Comparison of ENCODE assay signal across 15 cellular contexts in genomic region chr3:140843656-140844055, GRCh38.
DNase-seq lines count a peak whose midpoint lies in the region; ATAC-seq and TF ChIP-seq lines count a peak whose summit lies in the region.
"Had no signal": no experiment of that assay in that cellular context is flagged by ENCODE, and none has a peak within 500 bp of the region (broad histone marks: within the 10 kb centered on the region; RNA-seq: fewer than 3 reads in every experiment).

No MANE protein-coding gene starts in this region.

- H3K27me3 ChIP-seq in Karpas-422 (ENCODE audit: low read length), result no peaks in the 10 kb centered on the region

- H3K9me3 Mint-ChIP-seq in stimulated activated memory B cell treated with anti-CD40 and anti-IgM and Interleukin-4, amounts not matched to agents 10 μg/mL and 1 μg/mL and 100 μg/mL, for 72 hours, result no peaks in the 10 kb centered on the region
- H3K9me3 Mint-ChIP-seq in chondrocyte (ENCODE audit: low read depth), result no peaks in the 10 kb centered on the region
- H3K9me3 Mint-ChIP-seq: activated CD8-positive, alpha-beta T cell treated with anti-CD3 and anti-CD28 coated beads for 36 hours; neural crest cell; stimulated activated naive CD8-positive, alpha-beta T cell treated with anti-CD3 and anti-CD28 coated beads, Interleukin-15, Interleukin-2, amounts not matched to agents 100 ng/mL and 50 ng/mL, for 24 hours had no signal

- ATAC-seq in HG02642 (IDR thresholded peaks at IDR 0.05; ENCODE audit: poor library complexity, unreplicated experiment) (peak; percentile 19), omental fat pad (ENCODE audit: low FRiP score) (no peak)
- ATAC-seq in stimulated activated memory B cell treated with anti-CD40 and anti-IgM and Interleukin-4, amounts not matched to agents 10 μg/mL and 1 μg/mL and 100 μg/mL, for 72 hours, result no peak
- ATAC-seq: activated CD8-positive, alpha-beta T cell treated with anti-CD3 and anti-CD28 coated beads for 36 hours had no signal

- H3K27ac ChIP-seq in Karpas-422 (ENCODE audit: low read length), result peak overlapping the region; percentile 94
- H3K27ac ChIP-seq: 22Rv1, cardiac muscle cell had no signal

- TF ChIP-seq CTCF in omental fat pad (IDR thresholded peaks at IDR 0.05) (no peak), chondrocyte (IDR thresholded peaks at IDR 0.05) (no peak)

- peaks cover 62% of the 10 kb centered on the region for H3K4me1 ChIP-seq in Karpas-422 (ENCODE audit: low read length)

- H3K4me3 Mint-ChIP-seq in stimulated activated memory B cell treated with anti-CD40 and anti-IgM and Interleukin-4, amounts not matched to agents 10 μg/mL and 1 μg/mL and 100 μg/mL, for 72 hours, result no peak overlapping the region
- no peak overlapping the region for H3K4me3 Mint-ChIP-seq in chondrocyte (ENCODE audit: unreplicated experiment)
- H3K4me3 Mint-ChIP-seq: activated CD8-positive, alpha-beta T cell treated with anti-CD3 and anti-CD28 coated beads for 36 hours; neural crest cell; stimulated activated naive CD8-positive, alpha-beta T cell treated with anti-CD3 and anti-CD28 coated beads, Interleukin-15, Interleukin-2, amounts not matched to agents 100 ng/mL and 50 ng/mL, for 24 hours had no signal

- H3K36me3 ChIP-seq in Karpas-422 (ENCODE audit: insufficient read depth, low read length), result no peaks in the 10 kb centered on the region
- H3K36me3 ChIP-seq: cardiac muscle cell had no signal

- H3K4me1 Mint-ChIP-seq in stimulated activated memory B cell treated with anti-CD40 and anti-IgM and Interleukin-4, amounts not matched to agents 10 μg/mL and 1 μg/mL and 100 μg/mL, for 72 hours, result peaks cover 26% of the 10 kb centered on the region
- peaks cover 10% of the 10 kb centered on the region for H3K4me1 Mint-ChIP-seq in chondrocyte (ENCODE audit: low read depth)

- no peaks in the 10 kb centered on the region for H3K27me3 Mint-ChIP-seq in stimulated activated memory B cell treated with anti-CD40 and anti-IgM and Interleukin-4, amounts not matched to agents 10 μg/mL and 1 μg/mL and 100 μg/mL, for 72 hours
- peaks cover 25% of the 10 kb centered on the region for H3K27me3 Mint-ChIP-seq in chondrocyte (ENCODE audit: low read depth)
- H3K27me3 Mint-ChIP-seq: activated CD8-positive, alpha-beta T cell treated with anti-CD3 and anti-CD28 coated beads for 36 hours had no signal

- H3K9ac ChIP-seq in Karpas-422 (ENCODE audit: low read length), result peak overlapping the region; percentile 58

- peak overlapping the region; percentile 88; the same call in 1 of the 2 replicates for H2AFZ ChIP-seq in Karpas-422 (ENCODE audit: low read length)

- H3K27ac Mint-ChIP-seq in stimulated activated memory B cell treated with anti-CD40 and anti-IgM and Interleukin-4, amounts not matched to agents 10 μg/mL and 1 μg/mL and 100 μg/mL, for 72 hours, result peak overlapping the region; percentile 60
- no peak overlapping the region for H3K27ac Mint-ChIP-seq in chondrocyte (ENCODE audit: unreplicated experiment)
- H3K27ac Mint-ChIP-seq: activated CD8-positive, alpha-beta T cell treated with anti-CD3 and anti-CD28 coated beads for 36 hours; stimulated activated naive CD8-positive, alpha-beta T cell treated with anti-CD3 and anti-CD28 coated beads, Interleukin-15, Interleukin-2, amounts not matched to agents 100 ng/mL and 50 ng/mL, for 24 hours had no signal

- no peaks in the 10 kb centered on the region for H3K79me2 ChIP-seq in Karpas-422 (ENCODE audit: low read length)

- H3K4me2 ChIP-seq in Karpas-422 (ENCODE audit: low read depth, low read length, poor library complexity, severe bottlenecking), result peak overlapping the region; percentile 74

- H4K20me1 ChIP-seq in Karpas-422 (ENCODE audit: insufficient read depth, low read depth, low read length), result no peaks in the 10 kb centered on the region

- H3K36me3 Mint-ChIP-seq in stimulated activated memory B cell treated with anti-CD40 and anti-IgM and Interleukin-4, amounts not matched to agents 10 μg/mL and 1 μg/mL and 100 μg/mL, for 72 hours, result no peaks in the 10 kb centered on the region
- no peaks in the 10 kb centered on the region for H3K36me3 Mint-ChIP-seq in chondrocyte (ENCODE audit: low read depth)

- DNase-seq in NCI-H146 (lab: John Stamatoyannopoulos, UW) (peak; percentile 28), NCI-H146 treated with DMSO at 0.1 percent for 48 hours (lab: John Stamatoyannopoulos, UW; ENCODE audit: unreplicated experiment) (no peak), Karpas-422 (peak; percentile 75), omental fat pad (ENCODE audit: low spot score) (no peak), chondrocyte (ENCODE audit: low spot score) (no peak), NCI-H524 treated with DMSO at 0.1 percent for 48 hours (lab: John Stamatoyannopoulos, UW) (no peak)
- DNase-seq: activated CD8-positive, alpha-beta T cell treated with anti-CD3 and anti-CD28 coated beads for 36 hours; NCI-H1930; NCI-H526 had no signal

- no peaks in the 10 kb centered on the region for H3K9me2 ChIP-seq in Karpas-422 (replicated peaks; ENCODE audit: insufficient read depth, low read length)

- peak overlapping the region; percentile 55 for H3K4me3 ChIP-seq in Karpas-422 (ENCODE audit: low read length)
- H3K4me3 ChIP-seq: cardiac muscle cell had no signal

- no peaks in the 10 kb centered on the region for H3K9me3 ChIP-seq in Karpas-422 (ENCODE audit: low read length)

Comparison
In these comparisons a context has a peak if more than half of its experiments do, and no peak if none do; other contexts are left out.
1. DNase-seq: peak in NCI-H146 (single experiment) and Karpas-422 (single experiment); none in NCI-H146 treated with DMSO at 0.1 percent for 48 hours (single experiment), omental fat pad (single experiment), chondrocyte (single experiment) and NCI-H524 treated with DMSO at 0.1 percent for 48 hours (single experiment).